ENCODE assay signal across 2 cellular contexts in genomic region chr3:58112185-58112535, GRCh38.
A peak's percentile ranks its signal among the peaks of the same experiment; 100 is the strongest.
TF ChIP-seq lines count a peak whose summit lies in the region.

No MANE protein-coding gene starts in this region.

TF ChIP-seq in HepG2, 621 proteins besides CTCF, POLR2A, EP300 and RAD21 (continued from another document):
- TF ChIP-seq ARID4A (CRISPR knock-in tag; IDR thresholded peaks at IDR 0.05; ENCODE audit: borderline replicate concordance), result 0 out of 2 replicates have a peak, but pooled peaks have one; percentile 28
- TF ChIP-seq ZNF263 (CRISPR knock-in tag; IDR thresholded peaks at IDR 0.05), result peak; percentile 38; the same call in 1 of the 2 replicates
- 0 out of 2 replicates have a peak, but pooled peaks have one; percentile 45 for TF ChIP-seq ZNF513 (CRISPR knock-in tag; conservative IDR thresholded peaks at IDR 0.05)
- no peak for TF ChIP-seq ZNF776 (CRISPR knock-in tag; IDR thresholded peaks at IDR 0.05)
- no peak for TF ChIP-seq ZNF329 (CRISPR knock-in tag; IDR thresholded peaks at IDR 0.05; ENCODE audit: low read depth)
- no peak for TF ChIP-seq ZFYVE20 (CRISPR knock-in tag; IDR thresholded peaks at IDR 0.05; ENCODE audit: borderline replicate concordance, low read depth)
- TF ChIP-seq ZNF354B (CRISPR knock-in tag; IDR thresholded peaks at IDR 0.05), result no peak
- TF ChIP-seq, protein P1, sequence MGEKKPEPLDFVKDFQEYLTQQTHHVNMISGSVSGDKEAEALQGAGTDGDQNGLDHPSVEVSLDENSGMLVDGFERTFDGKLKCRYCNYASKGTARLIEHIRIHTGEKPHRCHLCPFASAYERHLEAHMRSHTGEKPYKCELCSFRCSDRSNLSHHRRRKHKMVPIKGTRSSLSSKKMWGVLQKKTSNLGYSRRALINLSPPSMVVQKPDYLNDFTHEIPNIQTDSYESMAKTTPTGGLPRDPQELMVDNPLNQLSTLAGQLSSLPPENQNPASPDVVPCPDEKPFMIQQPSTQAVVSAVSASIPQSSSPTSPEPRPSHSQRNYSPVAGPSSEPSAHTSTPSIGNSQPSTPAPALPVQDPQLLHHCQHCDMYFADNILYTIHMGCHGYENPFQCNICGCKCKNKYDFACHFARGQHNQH (CRISPR knock-in tag; IDR thresholded peaks at IDR 0.05), result no peak
- TF ChIP-seq FOXC1 (CRISPR knock-in tag; IDR thresholded peaks at IDR 0.05; ENCODE audit: borderline replicate concordance), result 0 out of 2 replicates have a peak, but pooled peaks have one; percentile 7
- no peak for TF ChIP-seq SPEN (CRISPR knock-in tag; IDR thresholded peaks at IDR 0.05; ENCODE audit: low read depth)
- TF ChIP-seq, protein P2, sequence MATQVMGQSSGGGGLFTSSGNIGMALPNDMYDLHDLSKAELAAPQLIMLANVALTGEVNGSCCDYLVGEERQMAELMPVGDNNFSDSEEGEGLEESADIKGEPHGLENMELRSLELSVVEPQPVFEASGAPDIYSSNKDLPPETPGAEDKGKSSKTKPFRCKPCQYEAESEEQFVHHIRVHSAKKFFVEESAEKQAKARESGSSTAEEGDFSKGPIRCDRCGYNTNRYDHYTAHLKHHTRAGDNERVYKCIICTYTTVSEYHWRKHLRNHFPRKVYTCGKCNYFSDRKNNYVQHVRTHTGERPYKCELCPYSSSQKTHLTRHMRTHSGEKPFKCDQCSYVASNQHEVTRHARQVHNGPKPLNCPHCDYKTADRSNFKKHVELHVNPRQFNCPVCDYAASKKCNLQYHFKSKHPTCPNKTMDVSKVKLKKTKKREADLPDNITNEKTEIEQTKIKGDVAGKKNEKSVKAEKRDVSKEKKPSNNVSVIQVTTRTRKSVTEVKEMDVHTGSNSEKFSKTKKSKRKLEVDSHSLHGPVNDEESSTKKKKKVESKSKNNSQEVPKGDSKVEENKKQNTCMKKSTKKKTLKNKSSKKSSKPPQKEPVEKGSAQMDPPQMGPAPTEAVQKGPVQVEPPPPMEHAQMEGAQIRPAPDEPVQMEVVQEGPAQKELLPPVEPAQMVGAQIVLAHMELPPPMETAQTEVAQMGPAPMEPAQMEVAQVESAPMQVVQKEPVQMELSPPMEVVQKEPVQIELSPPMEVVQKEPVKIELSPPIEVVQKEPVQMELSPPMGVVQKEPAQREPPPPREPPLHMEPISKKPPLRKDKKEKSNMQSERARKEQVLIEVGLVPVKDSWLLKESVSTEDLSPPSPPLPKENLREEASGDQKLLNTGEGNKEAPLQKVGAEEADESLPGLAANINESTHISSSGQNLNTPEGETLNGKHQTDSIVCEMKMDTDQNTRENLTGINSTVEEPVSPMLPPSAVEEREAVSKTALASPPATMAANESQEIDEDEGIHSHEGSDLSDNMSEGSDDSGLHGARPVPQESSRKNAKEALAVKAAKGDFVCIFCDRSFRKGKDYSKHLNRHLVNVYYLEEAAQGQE (IDR thresholded peaks at IDR 0.05; ENCODE audit: borderline replicate concordance in 1 of 2, low read depth in 1 of 2, low read length in 2 of 2), result no peak
- TF ChIP-seq KDM1A (CRISPR knock-in tag; IDR thresholded peaks at IDR 0.05), result no peak
- peak; percentile 7 for TF ChIP-seq AGO2 (optimal IDR thresholded peaks at IDR 0.05; ENCODE audit: low read depth, low read length)
- TF ChIP-seq NFKBIZ (CRISPR knock-in tag; IDR thresholded peaks at IDR 0.05), result no peak

TF ChIP-seq in WTC11, 78 proteins besides CTCF, POLR2A, EP300 and RAD21:
- TF ChIP-seq, protein P3, sequence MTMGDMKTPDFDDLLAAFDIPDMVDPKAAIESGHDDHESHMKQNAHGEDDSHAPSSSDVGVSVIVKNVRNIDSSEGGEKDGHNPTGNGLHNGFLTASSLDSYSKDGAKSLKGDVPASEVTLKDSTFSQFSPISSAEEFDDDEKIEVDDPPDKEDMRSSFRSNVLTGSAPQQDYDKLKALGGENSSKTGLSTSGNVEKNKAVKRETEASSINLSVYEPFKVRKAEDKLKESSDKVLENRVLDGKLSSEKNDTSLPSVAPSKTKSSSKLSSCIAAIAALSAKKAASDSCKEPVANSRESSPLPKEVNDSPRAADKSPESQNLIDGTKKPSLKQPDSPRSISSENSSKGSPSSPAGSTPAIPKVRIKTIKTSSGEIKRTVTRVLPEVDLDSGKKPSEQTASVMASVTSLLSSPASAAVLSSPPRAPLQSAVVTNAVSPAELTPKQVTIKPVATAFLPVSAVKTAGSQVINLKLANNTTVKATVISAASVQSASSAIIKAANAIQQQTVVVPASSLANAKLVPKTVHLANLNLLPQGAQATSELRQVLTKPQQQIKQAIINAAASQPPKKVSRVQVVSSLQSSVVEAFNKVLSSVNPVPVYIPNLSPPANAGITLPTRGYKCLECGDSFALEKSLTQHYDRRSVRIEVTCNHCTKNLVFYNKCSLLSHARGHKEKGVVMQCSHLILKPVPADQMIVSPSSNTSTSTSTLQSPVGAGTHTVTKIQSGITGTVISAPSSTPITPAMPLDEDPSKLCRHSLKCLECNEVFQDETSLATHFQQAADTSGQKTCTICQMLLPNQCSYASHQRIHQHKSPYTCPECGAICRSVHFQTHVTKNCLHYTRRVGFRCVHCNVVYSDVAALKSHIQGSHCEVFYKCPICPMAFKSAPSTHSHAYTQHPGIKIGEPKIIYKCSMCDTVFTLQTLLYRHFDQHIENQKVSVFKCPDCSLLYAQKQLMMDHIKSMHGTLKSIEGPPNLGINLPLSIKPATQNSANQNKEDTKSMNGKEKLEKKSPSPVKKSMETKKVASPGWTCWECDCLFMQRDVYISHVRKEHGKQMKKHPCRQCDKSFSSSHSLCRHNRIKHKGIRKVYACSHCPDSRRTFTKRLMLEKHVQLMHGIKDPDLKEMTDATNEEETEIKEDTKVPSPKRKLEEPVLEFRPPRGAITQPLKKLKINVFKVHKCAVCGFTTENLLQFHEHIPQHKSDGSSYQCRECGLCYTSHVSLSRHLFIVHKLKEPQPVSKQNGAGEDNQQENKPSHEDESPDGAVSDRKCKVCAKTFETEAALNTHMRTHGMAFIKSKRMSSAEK (CRISPR knock-in tag; IDR thresholded peaks at IDR 0.05; ENCODE audit: borderline replicate concordance), result no peak
